Comparison of ENCODE assay signal across 1 cellular context in the genomic region with DNA sequence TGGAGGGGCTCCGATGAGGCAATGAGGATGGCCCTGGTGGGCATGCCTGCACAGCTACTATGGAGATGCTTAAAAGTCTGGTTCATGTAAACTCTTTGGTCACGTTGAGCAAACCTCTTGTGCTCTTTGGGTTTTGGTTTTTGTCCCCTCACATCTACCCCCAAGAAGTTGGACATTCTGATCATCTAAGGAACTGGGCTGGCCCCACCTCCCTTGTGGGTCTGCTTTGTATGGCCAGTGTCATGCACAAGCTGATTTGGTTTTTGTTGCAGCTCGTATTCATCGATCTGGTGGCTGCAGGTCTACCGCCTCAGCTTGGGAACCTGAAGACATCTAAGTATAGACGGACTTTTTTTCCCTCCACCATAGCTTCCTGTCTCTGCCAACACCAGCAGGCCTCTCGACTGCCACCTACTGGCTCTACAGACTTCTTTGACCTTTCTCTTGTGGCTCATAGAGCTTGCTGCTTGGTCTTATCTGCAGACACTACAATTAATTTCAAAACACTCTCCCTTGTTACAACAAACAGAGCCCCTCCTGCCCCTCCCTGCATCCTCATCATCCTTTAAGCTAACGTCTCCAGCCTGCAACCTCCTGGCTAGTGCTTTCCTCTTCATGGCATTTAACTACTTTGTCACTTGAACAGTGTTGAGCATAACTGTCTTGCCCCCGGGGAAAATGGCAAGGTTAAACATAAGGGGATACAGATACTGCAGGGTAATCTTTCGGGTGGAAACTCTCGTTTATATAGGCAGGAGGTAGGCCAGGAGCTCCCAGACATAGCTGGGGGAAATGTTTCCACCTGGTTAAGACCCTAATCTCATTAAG.
TF ChIP-seq lines count a peak whose summit lies in the region.

No MANE protein-coding gene starts in this region.

TF ChIP-seq in K562, 482 proteins besides CTCF, POLR2A, EP300 and RAD21 (continued from another document):
- TF ChIP-seq, protein P1, sequence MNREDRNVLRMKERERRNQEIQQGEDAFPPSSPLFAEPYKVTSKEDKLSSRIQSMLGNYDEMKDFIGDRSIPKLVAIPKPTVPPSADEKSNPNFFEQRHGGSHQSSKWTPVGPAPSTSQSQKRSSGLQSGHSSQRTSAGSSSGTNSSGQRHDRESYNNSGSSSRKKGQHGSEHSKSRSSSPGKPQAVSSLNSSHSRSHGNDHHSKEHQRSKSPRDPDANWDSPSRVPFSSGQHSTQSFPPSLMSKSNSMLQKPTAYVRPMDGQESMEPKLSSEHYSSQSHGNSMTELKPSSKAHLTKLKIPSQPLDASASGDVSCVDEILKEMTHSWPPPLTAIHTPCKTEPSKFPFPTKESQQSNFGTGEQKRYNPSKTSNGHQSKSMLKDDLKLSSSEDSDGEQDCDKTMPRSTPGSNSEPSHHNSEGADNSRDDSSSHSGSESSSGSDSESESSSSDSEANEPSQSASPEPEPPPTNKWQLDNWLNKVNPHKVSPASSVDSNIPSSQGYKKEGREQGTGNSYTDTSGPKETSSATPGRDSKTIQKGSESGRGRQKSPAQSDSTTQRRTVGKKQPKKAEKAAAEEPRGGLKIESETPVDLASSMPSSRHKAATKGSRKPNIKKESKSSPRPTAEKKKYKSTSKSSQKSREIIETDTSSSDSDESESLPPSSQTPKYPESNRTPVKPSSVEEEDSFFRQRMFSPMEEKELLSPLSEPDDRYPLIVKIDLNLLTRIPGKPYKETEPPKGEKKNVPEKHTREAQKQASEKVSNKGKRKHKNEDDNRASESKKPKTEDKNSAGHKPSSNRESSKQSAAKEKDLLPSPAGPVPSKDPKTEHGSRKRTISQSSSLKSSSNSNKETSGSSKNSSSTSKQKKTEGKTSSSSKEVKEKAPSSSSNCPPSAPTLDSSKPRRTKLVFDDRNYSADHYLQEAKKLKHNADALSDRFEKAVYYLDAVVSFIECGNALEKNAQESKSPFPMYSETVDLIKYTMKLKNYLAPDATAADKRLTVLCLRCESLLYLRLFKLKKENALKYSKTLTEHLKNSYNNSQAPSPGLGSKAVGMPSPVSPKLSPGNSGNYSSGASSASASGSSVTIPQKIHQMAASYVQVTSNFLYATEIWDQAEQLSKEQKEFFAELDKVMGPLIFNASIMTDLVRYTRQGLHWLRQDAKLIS (CRISPR knock-in tag; IDR thresholded peaks at IDR 0.05) = no peak
- TF ChIP-seq ZNF551 (CRISPR knock-in tag; IDR thresholded peaks at IDR 0.05) (no peak), SMARCA4 (IDR thresholded peaks at IDR 0.05) (no peak), POU5F1 (IDR thresholded peaks at IDR 0.05; ENCODE audit: borderline replicate concordance, low read depth, low read length, partially characterized antibody) (no peak), ESRRA (IDR thresholded peaks at IDR 0.05; ENCODE audit: borderline replicate concordance, low read depth) (peak; percentile 33; the same call in 1 of the 2 replicates), KDM1A (IDR thresholded peaks at IDR 0.05) (no peak), TAF15 (IDR thresholded peaks at IDR 0.05; ENCODE audit: low read depth, low read length) (no peak), MYC (IDR thresholded peaks at IDR 0.05; ENCODE audit: low read depth, low read length) (no peak), MYC (CRISPR knock-in tag; IDR thresholded peaks at IDR 0.05; ENCODE audit: borderline replicate concordance, low read depth) (no peak), KLF6 (CRISPR knock-in tag; IDR thresholded peaks at IDR 0.05; ENCODE audit: borderline replicate concordance) (no peak), GTF2E2 (tag; IDR thresholded peaks at IDR 0.05) (no peak), SMC3 (conservative IDR thresholded peaks at IDR 0.05; ENCODE audit: insufficient read depth, low read depth, low read length) (peak; percentile 73), RBM17 (IDR thresholded peaks at IDR 0.05; ENCODE audit: borderline replicate concordance, low read depth, low read length) (no peak), TARDBP (IDR thresholded peaks at IDR 0.05) (no peak)
- TF ChIP-seq, protein P2, sequence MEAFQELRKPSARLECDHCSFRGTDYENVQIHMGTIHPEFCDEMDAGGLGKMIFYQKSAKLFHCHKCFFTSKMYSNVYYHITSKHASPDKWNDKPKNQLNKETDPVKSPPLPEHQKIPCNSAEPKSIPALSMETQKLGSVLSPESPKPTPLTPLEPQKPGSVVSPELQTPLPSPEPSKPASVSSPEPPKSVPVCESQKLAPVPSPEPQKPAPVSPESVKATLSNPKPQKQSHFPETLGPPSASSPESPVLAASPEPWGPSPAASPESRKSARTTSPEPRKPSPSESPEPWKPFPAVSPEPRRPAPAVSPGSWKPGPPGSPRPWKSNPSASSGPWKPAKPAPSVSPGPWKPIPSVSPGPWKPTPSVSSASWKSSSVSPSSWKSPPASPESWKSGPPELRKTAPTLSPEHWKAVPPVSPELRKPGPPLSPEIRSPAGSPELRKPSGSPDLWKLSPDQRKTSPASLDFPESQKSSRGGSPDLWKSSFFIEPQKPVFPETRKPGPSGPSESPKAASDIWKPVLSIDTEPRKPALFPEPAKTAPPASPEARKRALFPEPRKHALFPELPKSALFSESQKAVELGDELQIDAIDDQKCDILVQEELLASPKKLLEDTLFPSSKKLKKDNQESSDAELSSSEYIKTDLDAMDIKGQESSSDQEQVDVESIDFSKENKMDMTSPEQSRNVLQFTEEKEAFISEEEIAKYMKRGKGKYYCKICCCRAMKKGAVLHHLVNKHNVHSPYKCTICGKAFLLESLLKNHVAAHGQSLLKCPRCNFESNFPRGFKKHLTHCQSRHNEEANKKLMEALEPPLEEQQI (IDR thresholded peaks at IDR 0.05) = no peak
- TF ChIP-seq, protein P3, sequence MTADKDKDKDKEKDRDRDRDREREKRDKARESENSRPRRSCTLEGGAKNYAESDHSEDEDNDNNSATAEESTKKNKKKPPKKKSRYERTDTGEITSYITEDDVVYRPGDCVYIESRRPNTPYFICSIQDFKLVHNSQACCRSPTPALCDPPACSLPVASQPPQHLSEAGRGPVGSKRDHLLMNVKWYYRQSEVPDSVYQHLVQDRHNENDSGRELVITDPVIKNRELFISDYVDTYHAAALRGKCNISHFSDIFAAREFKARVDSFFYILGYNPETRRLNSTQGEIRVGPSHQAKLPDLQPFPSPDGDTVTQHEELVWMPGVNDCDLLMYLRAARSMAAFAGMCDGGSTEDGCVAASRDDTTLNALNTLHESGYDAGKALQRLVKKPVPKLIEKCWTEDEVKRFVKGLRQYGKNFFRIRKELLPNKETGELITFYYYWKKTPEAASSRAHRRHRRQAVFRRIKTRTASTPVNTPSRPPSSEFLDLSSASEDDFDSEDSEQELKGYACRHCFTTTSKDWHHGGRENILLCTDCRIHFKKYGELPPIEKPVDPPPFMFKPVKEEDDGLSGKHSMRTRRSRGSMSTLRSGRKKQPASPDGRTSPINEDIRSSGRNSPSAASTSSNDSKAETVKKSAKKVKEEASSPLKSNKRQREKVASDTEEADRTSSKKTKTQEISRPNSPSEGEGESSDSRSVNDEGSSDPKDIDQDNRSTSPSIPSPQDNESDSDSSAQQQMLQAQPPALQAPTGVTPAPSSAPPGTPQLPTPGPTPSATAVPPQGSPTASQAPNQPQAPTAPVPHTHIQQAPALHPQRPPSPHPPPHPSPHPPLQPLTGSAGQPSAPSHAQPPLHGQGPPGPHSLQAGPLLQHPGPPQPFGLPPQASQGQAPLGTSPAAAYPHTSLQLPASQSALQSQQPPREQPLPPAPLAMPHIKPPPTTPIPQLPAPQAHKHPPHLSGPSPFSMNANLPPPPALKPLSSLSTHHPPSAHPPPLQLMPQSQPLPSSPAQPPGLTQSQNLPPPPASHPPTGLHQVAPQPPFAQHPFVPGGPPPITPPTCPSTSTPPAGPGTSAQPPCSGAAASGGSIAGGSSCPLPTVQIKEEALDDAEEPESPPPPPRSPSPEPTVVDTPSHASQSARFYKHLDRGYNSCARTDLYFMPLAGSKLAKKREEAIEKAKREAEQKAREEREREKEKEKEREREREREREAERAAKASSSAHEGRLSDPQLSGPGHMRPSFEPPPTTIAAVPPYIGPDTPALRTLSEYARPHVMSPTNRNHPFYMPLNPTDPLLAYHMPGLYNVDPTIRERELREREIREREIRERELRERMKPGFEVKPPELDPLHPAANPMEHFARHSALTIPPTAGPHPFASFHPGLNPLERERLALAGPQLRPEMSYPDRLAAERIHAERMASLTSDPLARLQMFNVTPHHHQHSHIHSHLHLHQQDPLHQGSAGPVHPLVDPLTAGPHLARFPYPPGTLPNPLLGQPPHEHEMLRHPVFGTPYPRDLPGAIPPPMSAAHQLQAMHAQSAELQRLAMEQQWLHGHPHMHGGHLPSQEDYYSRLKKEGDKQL (CRISPR knock-in tag; IDR thresholded peaks at IDR 0.05; ENCODE audit: borderline replicate concordance) = no peak
- TF ChIP-seq, protein P4, sequence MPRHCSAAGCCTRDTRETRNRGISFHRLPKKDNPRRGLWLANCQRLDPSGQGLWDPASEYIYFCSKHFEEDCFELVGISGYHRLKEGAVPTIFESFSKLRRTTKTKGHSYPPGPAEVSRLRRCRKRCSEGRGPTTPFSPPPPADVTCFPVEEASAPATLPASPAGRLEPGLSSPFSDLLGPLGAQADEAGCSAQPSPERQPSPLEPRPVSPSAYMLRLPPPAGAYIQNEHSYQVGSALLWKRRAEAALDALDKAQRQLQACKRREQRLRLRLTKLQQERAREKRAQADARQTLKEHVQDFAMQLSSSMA (CRISPR knock-in tag; IDR thresholded peaks at IDR 0.05) = 0 out of 2 replicates have a peak, but pooled peaks have one; percentile 44
- TF ChIP-seq, protein P5, sequence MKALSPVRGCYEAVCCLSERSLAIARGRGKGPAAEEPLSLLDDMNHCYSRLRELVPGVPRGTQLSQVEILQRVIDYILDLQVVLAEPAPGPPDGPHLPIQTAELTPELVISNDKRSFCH (CRISPR knock-in tag; IDR thresholded peaks at IDR 0.05) = no peak
- TF ChIP-seq, protein P5 (tag; IDR thresholded peaks at IDR 0.05) = peak; percentile 96
- TF ChIP-seq, protein P6, sequence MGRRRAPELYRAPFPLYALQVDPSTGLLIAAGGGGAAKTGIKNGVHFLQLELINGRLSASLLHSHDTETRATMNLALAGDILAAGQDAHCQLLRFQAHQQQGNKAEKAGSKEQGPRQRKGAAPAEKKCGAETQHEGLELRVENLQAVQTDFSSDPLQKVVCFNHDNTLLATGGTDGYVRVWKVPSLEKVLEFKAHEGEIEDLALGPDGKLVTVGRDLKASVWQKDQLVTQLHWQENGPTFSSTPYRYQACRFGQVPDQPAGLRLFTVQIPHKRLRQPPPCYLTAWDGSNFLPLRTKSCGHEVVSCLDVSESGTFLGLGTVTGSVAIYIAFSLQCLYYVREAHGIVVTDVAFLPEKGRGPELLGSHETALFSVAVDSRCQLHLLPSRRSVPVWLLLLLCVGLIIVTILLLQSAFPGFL (CRISPR knock-in tag; IDR thresholded peaks at IDR 0.05) = no peak
- TF ChIP-seq, protein P7, sequence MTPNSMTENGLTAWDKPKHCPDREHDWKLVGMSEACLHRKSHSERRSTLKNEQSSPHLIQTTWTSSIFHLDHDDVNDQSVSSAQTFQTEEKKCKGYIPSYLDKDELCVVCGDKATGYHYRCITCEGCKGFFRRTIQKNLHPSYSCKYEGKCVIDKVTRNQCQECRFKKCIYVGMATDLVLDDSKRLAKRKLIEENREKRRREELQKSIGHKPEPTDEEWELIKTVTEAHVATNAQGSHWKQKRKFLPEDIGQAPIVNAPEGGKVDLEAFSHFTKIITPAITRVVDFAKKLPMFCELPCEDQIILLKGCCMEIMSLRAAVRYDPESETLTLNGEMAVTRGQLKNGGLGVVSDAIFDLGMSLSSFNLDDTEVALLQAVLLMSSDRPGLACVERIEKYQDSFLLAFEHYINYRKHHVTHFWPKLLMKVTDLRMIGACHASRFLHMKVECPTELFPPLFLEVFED (CRISPR knock-in tag; conservative IDR thresholded peaks at IDR 0.05) = no peak
TF ChIP-seq in K562: peak in this region for 21.
